ENCODE assay signal across 10 cellular contexts in genomic region chr4:9812530-9813340, GRCh38. TPM values are rescaled to one million over a fixed set of nuclear protein-coding genes. Genes with fewer than 3 reads are reported as not detected.
DNase-seq lines count a peak whose midpoint lies in the region; ATAC-seq and TF ChIP-seq lines count a peak whose summit lies in the region.
"Had no signal": no experiment of that assay in that cellular context is flagged by ENCODE, and none has a peak within 500 bp of the region (broad histone marks: within the 10 kb centered on the region; RNA-seq: fewer than 3 reads in every experiment).

No MANE protein-coding gene starts in this region.

- TF ChIP-seq POLR2A in GM18505 (IDR thresholded peaks at IDR 0.05; ENCODE audit: borderline replicate concordance, extremely low read depth, insufficient read depth, insufficient read length): no peak

- CTCF ChIA-PET in Calu3 (lab: Charles Lee): no interaction called here

- H3K36me3 Mint-ChIP-seq in Calu3 (ENCODE audit: insufficient read depth, unreplicated experiment): no peaks in the 10 kb centered on the region

- no TSS peak for BruUV-seq in Calu3 (replicated peaks; lab: Mats Ljungman, UMichigan)

- peaks cover 2% of the 10 kb centered on the region for H3K9me3 Mint-ChIP-seq in Calu3 (ENCODE audit: low read depth, unreplicated experiment)

- H3K4me3 ChIP-seq in cardiac fibroblast (replicated peaks in 1 of 2; ENCODE audit: low read depth in 2 of 2, low read length in 2 of 2): no peak overlapping the region
- H3K4me3 ChIP-seq: skin epidermis had no signal

- intact Hi-C loops in Calu3 (cut with micrococcal nuclease; ENCODE audit: unreplicated experiment): no loop called here

- no peak overlapping the region for H3K27ac Mint-ChIP-seq in Calu3 (ENCODE audit: unreplicated experiment)

- no peaks in the 10 kb centered on the region for H3K27me3 Mint-ChIP-seq in Calu3 (ENCODE audit: unreplicated experiment)

- ATAC-seq in GM18505 (IDR thresholded peaks at IDR 0.05; ENCODE audit: unreplicated experiment): peak; percentile 85
- ATAC-seq in GM21367 (IDR thresholded peaks at IDR 0.05; ENCODE audit: unreplicated experiment): peak; percentile 88
- peak; percentile 78 for ATAC-seq in HG03280 (IDR thresholded peaks at IDR 0.05; ENCODE audit: unreplicated experiment)

- DNase-seq in cardiac fibroblast (ENCODE audit: low read depth in 2 of 2) (peak; percentile 8 to 45), Calu3 (no peak), NAMALWA (ENCODE audit: low spot score) (no peak), OCI-M2 (lab: John Stamatoyannopoulos, UW; ENCODE audit: unreplicated experiment) (no peak), RKO (ENCODE audit: low spot score) (no peak)
- DNase-seq: WERI-Rb-1 had no signal

- no peak overlapping the region for H3K4me3 Mint-ChIP-seq in Calu3 (ENCODE audit: low read depth, unreplicated experiment)

- no peaks in the 10 kb centered on the region for H3K4me1 Mint-ChIP-seq in Calu3 (ENCODE audit: low read depth, unreplicated experiment)

- TF ChIP-seq CTCF in cardiac fibroblast (IDR thresholded peaks at IDR 0.05; ENCODE audit: low read depth, low read length) (no peak), Calu3 (IDR thresholded peaks at IDR 0.05; ENCODE audit: unreplicated experiment) (no peak)

RNA-seq across cellular contexts. Expression of gene DRD5, which starts 31.3 kb away (rescaled TPM):
- total RNA-seq in Calu3 (2022): not detected in 2 replicates

Comparison
In these comparisons a context has a peak if more than half of its experiments do, and no peak if none do; other contexts are left out.
1. DNase-seq: peak in cardiac fibroblast (2 of 2); none in Calu3 (single experiment), NAMALWA (single experiment), OCI-M2 (single experiment) and RKO (single experiment).
2. Peak in every context shown above with its lines, with median percentiles within 50 percentile points of each other: ATAC-seq.